ENCODE assay signal across 8 cellular contexts in the genomic region with DNA sequence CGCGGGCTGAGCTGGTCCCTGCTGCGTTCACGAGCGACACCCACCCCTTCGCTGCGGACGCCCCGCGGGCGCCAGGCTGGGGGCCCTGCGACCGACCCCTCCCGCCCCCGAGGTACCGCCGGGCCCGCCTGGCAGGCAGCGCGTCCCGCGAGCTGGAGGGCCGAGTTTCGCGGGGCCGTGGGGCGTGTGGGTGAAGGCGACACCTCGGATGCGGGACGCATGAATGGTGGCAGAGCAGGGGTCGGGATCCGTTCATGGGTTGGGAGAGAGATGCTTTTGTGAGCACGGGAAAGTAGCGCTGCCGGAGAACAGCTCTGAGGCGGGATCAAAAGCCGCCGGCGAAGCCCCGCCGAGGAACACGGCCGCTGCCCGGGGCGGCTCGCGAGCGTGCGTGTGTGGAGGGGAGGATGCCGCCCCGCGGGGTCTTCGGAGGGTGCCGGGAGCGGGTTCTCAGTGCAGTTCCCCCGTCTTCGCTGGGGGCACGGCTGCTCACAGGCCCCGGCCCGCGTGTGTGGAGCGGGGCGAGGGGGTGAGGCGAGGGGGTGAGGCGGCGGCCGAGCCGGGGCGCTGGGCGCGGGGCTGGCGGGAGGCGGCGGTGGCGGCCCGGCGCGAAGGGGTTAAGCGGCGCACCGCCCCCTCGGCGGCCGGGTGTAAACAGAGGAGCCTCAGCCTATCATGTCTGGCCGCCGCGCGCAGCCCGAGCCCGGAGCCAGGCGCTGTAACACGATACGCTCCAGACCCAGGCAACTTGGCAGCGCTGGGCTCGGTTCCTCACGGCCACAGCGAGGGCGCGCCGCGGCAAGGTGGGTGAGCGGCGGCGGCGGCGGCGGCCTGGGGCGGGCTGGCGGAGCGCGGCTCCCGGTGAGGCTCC.
DNase-seq lines count a peak whose midpoint lies in the region; ATAC-seq and TF ChIP-seq lines count a peak whose summit lies in the region.

No MANE protein-coding gene starts in this region.

- DNase-seq in 8988T, result peak; percentile 96
- peak; percentile 80 for DNase-seq in NCI-H2227 (lab: John Stamatoyannopoulos, UW; ENCODE audit: unreplicated experiment)
- DNase-seq in activated T-cell treated with anti-CD3 and anti-CD28 coated beads for 24 hours (ENCODE audit: low read depth), result peak; percentile 39
- peak; percentile 37 to 58 for DNase-seq in erythroblast (lab: John Stamatoyannopoulos, UW)
- peak; percentile 28 for DNase-seq in stimulated activated CD8-positive, alpha-beta memory T cell treated with anti-CD3 and anti-CD28 coated beads, Interleukin-4, amount 100 ng/mL, for 24 hours (ENCODE audit: low read depth)

- no peaks in the 10 kb centered on the region for H3K9me3 ChIP-seq in mesodermal cell (ENCODE audit: control insufficient read depth, low read length)

- peaks cover 5% of the 10 kb centered on the region for H3K4me1 ChIP-seq in mesodermal cell (ENCODE audit: control insufficient read depth, insufficient read depth, low read length, poor library complexity, severe bottlenecking)

- no peaks in the 10 kb centered on the region for H3K36me3 ChIP-seq in mesodermal cell (ENCODE audit: control insufficient read depth, insufficient read depth, low read length)

- no peak for TF ChIP-seq POLR2A in erythroblast (IDR thresholded peaks at IDR 0.05; ENCODE audit: low read length)

- ATAC-seq in GM18861 (IDR thresholded peaks at IDR 0.05; ENCODE audit: unreplicated experiment) (peak; percentile 89), HG03066 (IDR thresholded peaks at IDR 0.05; ENCODE audit: low read depth, unreplicated experiment) (peak; percentile 76)

- peak overlapping the region; percentile 73 for H3K27ac ChIP-seq in mesodermal cell (ENCODE audit: low read depth, low read length, severe bottlenecking)

- WGBS in mesodermal cell (ENCODE audit: insufficient coverage in 2 of 2), 2 experiments, result 1% methylated on average over 70 to 82 of the region's 113 CpGs

- H3K4me3 ChIP-seq in mesodermal cell (ENCODE audit: extremely low read depth, insufficient read depth, low read length, poor library complexity, severe bottlenecking), result peak overlapping the region; percentile 66

Comparison
In these comparisons a context has a peak if more than half of its experiments do, and no peak if none do; other contexts are left out.
1. Peak in every context shown above with its lines: DNase-seq, ATAC-seq, H3K4me3 ChIP-seq and H3K27ac ChIP-seq.
2. DNase-seq: peak in every context shown above with its lines; median percentile 96 in 8988T; 80 in NCI-H2227; 48 in erythroblast; 39 in activated T-cell treated with anti-CD3 and anti-CD28 coated beads for 24 hours; 28 in stimulated activated CD8-positive, alpha-beta memory T cell treated with anti-CD3 and anti-CD28 coated beads, Interleukin-4, amount 100 ng/mL, for 24 hours.